ENCODE assay signal across 17 cellular contexts in the genomic region with DNA sequence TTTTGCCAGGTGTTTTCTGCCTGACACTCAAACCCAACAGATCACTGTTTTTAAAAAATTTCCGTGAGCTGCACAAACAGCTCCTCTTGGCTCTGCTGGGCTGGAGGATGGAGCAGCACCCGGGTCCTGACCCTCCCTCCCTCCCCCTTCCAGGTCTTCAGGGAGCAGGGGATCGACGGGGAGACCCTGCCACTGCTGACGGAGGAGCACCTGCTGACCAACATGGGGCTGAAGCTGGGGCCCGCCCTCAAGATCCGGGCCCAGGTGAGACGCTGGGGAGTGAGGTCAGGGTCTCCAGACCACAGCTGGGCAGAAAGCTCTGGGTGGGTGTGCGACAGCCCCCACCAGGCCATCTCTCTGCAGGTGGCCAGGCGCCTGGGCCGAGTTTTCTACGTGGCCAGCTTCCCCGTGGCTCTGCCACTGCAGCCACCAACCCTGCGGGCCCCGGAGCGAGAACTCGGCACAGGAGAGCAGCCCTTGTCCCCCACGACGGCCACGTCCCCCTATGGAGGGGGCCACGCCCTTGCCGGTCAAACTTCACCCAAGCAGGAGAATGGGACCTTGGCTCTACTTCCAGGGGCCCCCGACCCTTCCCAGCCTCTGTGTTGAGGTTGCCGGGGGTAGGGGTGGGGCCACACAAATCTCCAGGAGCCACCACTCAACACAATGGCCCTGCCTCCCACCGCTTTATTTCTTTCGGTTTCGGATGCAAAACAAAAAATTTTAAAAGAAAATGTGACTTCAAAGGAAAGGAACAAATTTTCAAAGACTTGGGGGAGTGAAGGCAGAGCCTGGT. TPM values are rescaled to one million over a fixed set of nuclear protein-coding genes. Genes with fewer than 3 reads are reported as not detected.
DNase-seq lines count a peak whose midpoint lies in the region; ATAC-seq and TF ChIP-seq lines count a peak whose summit lies in the region.
"Had no signal": no experiment of that assay in that cellular context is flagged by ENCODE, and none has a peak within 500 bp of the region (broad histone marks: within the 10 kb centered on the region; RNA-seq: fewer than 3 reads in every experiment).

No MANE protein-coding gene starts in this region.

- intact Hi-C loops in left ventricle myocardium superior (cut with micrococcal nuclease) = no loop called here

- TF ChIP-seq CTCF in right atrium auricular region (IDR thresholded peaks at IDR 0.05) = no peak
- TF ChIP-seq CTCF in brain (conservative IDR thresholded peaks at IDR 0.05) = no peak
- TF ChIP-seq CTCF in mesothelial cell of epicardium (IDR thresholded peaks at IDR 0.05; ENCODE audit: unreplicated experiment) = no peak

- H3K27ac Mint-ChIP-seq in brain = peak overlapping the region; percentile 27 to 90 (median 62)
- peak overlapping the region; percentile 84 for H3K27ac Mint-ChIP-seq in mesothelial cell of epicardium

- H3K4me1 Mint-ChIP-seq in brain (peaks cover 35% of the 10 kb centered on the region), mesothelial cell of epicardium (peaks cover 41% of the 10 kb centered on the region)

- H3K9me3 Mint-ChIP-seq in brain = no peaks in the 10 kb centered on the region
- no peaks in the 10 kb centered on the region for H3K9me3 Mint-ChIP-seq in mesothelial cell of epicardium
- H3K9me3 Mint-ChIP-seq: HFFc6 had no signal

- no peak for DNase-seq in right atrium auricular region (ENCODE audit: low spot score)
- no peak for DNase-seq in left ventricle myocardium superior
- DNase-seq in mesothelial cell of epicardium (ENCODE audit: low spot score in 2 of 2, unreplicated experiment in 2 of 2) = no peak
- no peak for DNase-seq in MG63
- DNase-seq in activated gamma-delta T cell treated with Interleukin-2 at 50 U/mL for 16 hours = no peak
- DNase-seq in DMS 273 treated with DMSO at 0.1 percent for 48 hours (lab: John Stamatoyannopoulos, UW) = no peak
- no peak for DNase-seq in CD1c-positive myeloid dendritic cell (ENCODE audit: extremely low spot score)
- DNase-seq: activated naive CD4-positive, alpha-beta T cell; foreskin melanocyte; Kasumi-1; NCI-H1436 had no signal

- H3K4me3 ChIP-seq in right atrium auricular region (no peak overlapping the region), MG63 (no peak overlapping the region)

- H3K27me3 Mint-ChIP-seq in brain = peaks cover 21% of the 10 kb centered on the region
- H3K27me3 Mint-ChIP-seq in mesothelial cell of epicardium (ENCODE audit: low read depth) = no peaks in the 10 kb centered on the region

- H3K9me3 ChIP-seq in right atrium auricular region = no peaks in the 10 kb centered on the region
- H3K9me3 ChIP-seq in MG63 = no peaks in the 10 kb centered on the region

- H3K27me3 ChIP-seq in right atrium auricular region (peaks cover 0 to 14% of the 10 kb centered on the region in 2 donors), MG63 (no peaks in the 10 kb centered on the region)

- no peak for ATAC-seq in left ventricle myocardium superior

- H3K36me3 ChIP-seq in right atrium auricular region = peaks cover 27% of the 10 kb centered on the region
- peaks cover 31% of the 10 kb centered on the region for H3K36me3 ChIP-seq in MG63

- H3K4me3 Mint-ChIP-seq in brain (peak overlapping the region in 2 of 5 experiments; percentile 4 to 16), mesothelial cell of epicardium (peak overlapping the region; percentile 44)
- H3K4me3 Mint-ChIP-seq: HFFc6 had no signal

- H3K27ac ChIP-seq in right atrium auricular region = peak overlapping the region; percentile 63 to 66
- H3K27ac ChIP-seq: HL-60 had no signal

- H3K36me3 Mint-ChIP-seq in brain = peaks cover 16% of the 10 kb centered on the region
- H3K36me3 Mint-ChIP-seq in mesothelial cell of epicardium = peaks cover 15% of the 10 kb centered on the region

- H3K4me1 ChIP-seq in right atrium auricular region = peaks cover 0 to 48% of the 10 kb centered on the region in 2 donors

RNA-seq across cellular contexts. Expression of gene NOC2L, which starts 15.3 kb away (rescaled TPM):
- 10 to 100 TPM; 29.5 to 38.8 TPM for total RNA-seq in right atrium auricular region
- 46.8 TPM for total RNA-seq in left ventricle myocardium superior
- 85.8 TPM for polyA plus RNA-seq in brain (ENCODE audit: insufficient read depth, low read depth, low replicate concordance)
- 69.3 to 73.1 TPM (median 69.8 TPM) in 3 replicates for total RNA-seq in mesothelial cell of epicardium
- 176 and 277 TPM in 2 replicates for total RNA-seq in MG63 (2014; rRNA removed; shearing (Covaris generic); ENCODE audit: low replicate concordance)

RNA-seq across cellular contexts. Expression of gene KLHL17, which starts 16.6 kb away (rescaled TPM):
- total RNA-seq in right atrium auricular region (1 to 10 TPM; 2.4 to 2.9 TPM), left ventricle myocardium superior (6.6 TPM), mesothelial cell of epicardium (44.7 to 49.8 TPM (median 47.0 TPM) in 3 replicates)
- polyA plus RNA-seq in brain (ENCODE audit: insufficient read depth, low read depth, low replicate concordance) = 5.6 TPM
- 6.7 and 14.7 TPM in 2 replicates for total RNA-seq in MG63 (2014; rRNA removed; shearing (Covaris generic); ENCODE audit: low replicate concordance)

RNA-seq across cellular contexts. Expression of gene SAMD11, which starts 20.0 kb away (rescaled TPM):
- 1 to 10 TPM; 2.7 to 6.4 TPM for total RNA-seq in right atrium auricular region
- total RNA-seq in left ventricle myocardium superior = 2.1 TPM
- polyA plus RNA-seq in brain (ENCODE audit: insufficient read depth, low read depth, low replicate concordance) = 2.4 TPM
- total RNA-seq in mesothelial cell of epicardium = 303 to 325 TPM (median 313 TPM) in 3 replicates
- 32.7 and 43.5 TPM in 2 replicates for total RNA-seq in MG63 (2014; rRNA removed; shearing (Covaris generic); ENCODE audit: low replicate concordance)
- total RNA-seq: activated CD8-positive, alpha-beta memory T cell treated with anti-CD3 and anti-CD28 coated beads for 36 hours had no signal

RNA-seq across cellular contexts. Expression of gene PLEKHN1, which starts 22.5 kb away (rescaled TPM):
- total RNA-seq in right atrium auricular region (under 1 TPM in 1 of 2 donors, not detected in 1; 0.59 TPM), left ventricle myocardium superior (not detected), mesothelial cell of epicardium (33.6 to 36.0 TPM (median 34.4 TPM) in 3 replicates)
- not detected for polyA plus RNA-seq in brain (ENCODE audit: insufficient read depth, low read depth, low replicate concordance)
- total RNA-seq in MG63 (2014; rRNA removed; shearing (Covaris generic); ENCODE audit: low replicate concordance) = 0.56 TPM in 1 of 2 replicates, not detected in the other

RNA-seq across cellular contexts. Expression of gene PERM1, which starts 38.1 kb away (rescaled TPM):
- total RNA-seq in right atrium auricular region (10 to 100 TPM; 22.0 to 61.8 TPM), left ventricle myocardium superior (187 TPM), mesothelial cell of epicardium (1.6 to 2.8 TPM (median 2.7 TPM) in 3 replicates)
- not detected for polyA plus RNA-seq in brain (ENCODE audit: insufficient read depth, low read depth, low replicate concordance)
- total RNA-seq in MG63 (2014; rRNA removed; shearing (Covaris generic); ENCODE audit: low replicate concordance) = 0.13 TPM in 1 of 2 replicates, not detected in the other
- total RNA-seq: activated CD8-positive, alpha-beta memory T cell treated with anti-CD3 and anti-CD28 coated beads for 36 hours; bronchial epithelial cell; mesenteric fat pad had no signal
